In the genomic region with DNA sequence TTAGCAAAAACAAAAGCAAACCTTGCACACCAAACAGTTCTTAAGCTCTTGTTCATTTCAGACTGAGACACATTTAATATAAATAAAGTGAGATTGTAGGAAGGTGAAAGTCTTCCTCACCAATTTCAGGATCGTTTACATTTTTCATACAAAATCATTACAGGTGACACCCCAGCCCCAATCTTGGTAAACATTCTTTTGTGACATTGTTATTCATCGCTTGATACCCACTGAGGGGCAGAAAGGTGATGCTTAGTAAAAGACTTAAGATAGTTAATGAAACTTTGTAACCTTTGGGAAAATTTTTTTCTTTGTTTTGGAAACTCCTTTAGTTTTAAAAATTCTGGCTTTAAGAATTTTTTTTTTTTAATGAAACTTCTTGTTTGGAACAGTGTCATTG, we compare ENCODE assay signal across 8 cellular contexts. TPM values are rescaled to one million over a fixed set of nuclear protein-coding genes. Genes with fewer than 3 reads are reported as not detected.
DNase-seq lines count a peak whose midpoint lies in the region; ATAC-seq and TF ChIP-seq lines count a peak whose summit lies in the region.

No MANE protein-coding gene starts in this region.

- no peak overlapping the region for H2BK12ac ChIP-seq in mesenchymal stem cell (ENCODE audit: low read length in 2 of 2)

- H2BK5ac ChIP-seq in mesenchymal stem cell (ENCODE audit: low read depth, low read length, poor library complexity, severe bottlenecking) = no peak overlapping the region

- peak overlapping the region; percentile 100 for H3K27ac ChIP-seq in right atrium auricular region
- H3K27ac ChIP-seq in mesenchymal stem cell (ENCODE audit: low read length, poor library complexity, severe bottlenecking) = peak overlapping the region; percentile 85
- peak overlapping the region; percentile 100 for H3K27ac ChIP-seq in vagina

- H2BK120ac ChIP-seq in mesenchymal stem cell (ENCODE audit: low read depth, low read length) = no peak overlapping the region

- H3K36me3 Mint-ChIP-seq in brain = peaks cover 31% of the 10 kb centered on the region

- H2AFZ ChIP-seq in mesenchymal stem cell (ENCODE audit: low read depth, low read length) = no peak overlapping the region

- no peak overlapping the region for H2BK15ac ChIP-seq in mesenchymal stem cell (ENCODE audit: low read depth, poor library complexity, severe bottlenecking)

- H3K23ac ChIP-seq in mesenchymal stem cell (ENCODE audit: low read length in 2 of 2) = no peak overlapping the region

- no peak overlapping the region for H4K91ac ChIP-seq in mesenchymal stem cell (ENCODE audit: low read length)

- no peak overlapping the region for H3K14ac ChIP-seq in mesenchymal stem cell (ENCODE audit: low read length in 2 of 2)

- ATAC-seq in Right ventricle myocardium superior (ENCODE audit: poor library complexity) = no peak
- no peak for ATAC-seq in GM18909 (IDR thresholded peaks at IDR 0.05; ENCODE audit: poor library complexity, unreplicated experiment)

- H3K4me1 Mint-ChIP-seq in brain = peaks cover 42% of the 10 kb centered on the region

- H3K4me3 ChIP-seq in right atrium auricular region (peak overlapping the region; percentile 92 to 95), mesenchymal stem cell (ENCODE audit: insufficient read depth in 1 of 2, low read depth in 1 of 2, low read length in 2 of 2) (peak overlapping the region in 1 of 2 experiments; percentile 83), vagina (peak overlapping the region; percentile 67 to 86)

- H3K9ac ChIP-seq in mesenchymal stem cell (ENCODE audit: low read length) = peak overlapping the region; percentile 97

- peaks cover 2% of the 10 kb centered on the region for H3K79me1 ChIP-seq in mesenchymal stem cell (replicated peaks; ENCODE audit: low read length, poor library complexity, severe bottlenecking)

- H3K27me3 ChIP-seq in right atrium auricular region (no peaks in the 10 kb centered on the region), mesenchymal stem cell (ENCODE audit: control insufficient read depth in 1 of 2, insufficient read depth in 1 of 2, low read length in 2 of 2) (no peaks in the 10 kb centered on the region), vagina (no peaks in the 10 kb centered on the region)

- H3K18ac ChIP-seq in mesenchymal stem cell (ENCODE audit: low read depth in 1 of 2, low read length in 2 of 2) = no peak overlapping the region

- peak overlapping the region; percentile 88 to 98 (median 92) for H3K4me3 Mint-ChIP-seq in brain

- intact Hi-C loops in Right ventricle myocardium superior (cut with DNase I) (loop anchor here (10.0 kb wide), 1 partner anchor 187 kb away; no protein-coding TSS in a partner anchor), vagina (cut with DNase I) (no loop called here)

- H4K8ac ChIP-seq in mesenchymal stem cell (ENCODE audit: low read length) = no peak overlapping the region

- H3K9me3 ChIP-seq in right atrium auricular region (no peaks in the 10 kb centered on the region), mesenchymal stem cell (ENCODE audit: control insufficient read depth, low read length) (no peaks in the 10 kb centered on the region), vagina (no peaks in the 10 kb centered on the region)

- WGBS in mesenchymal stem cell = 17% methylated on average over 1 of the region's 2 CpGs

- peaks cover 0 to 24% of the 10 kb centered on the region in 2 donors for H3K4me1 ChIP-seq in right atrium auricular region
- H3K4me1 ChIP-seq in mesenchymal stem cell (ENCODE audit: control insufficient read depth, insufficient read depth, low read depth, low read length) = peaks cover 1% of the 10 kb centered on the region
- H3K4me1 ChIP-seq in vagina = peaks cover 46% of the 10 kb centered on the region

- DNase-seq in right atrium auricular region (ENCODE audit: low spot score) = no peak
- no peak for DNase-seq in Right ventricle myocardium superior
- DNase-seq in mesenchymal stem cell = no peak
- no peak for DNase-seq in vagina (ENCODE audit: extremely low spot score in 2 of 2)
- no peak for DNase-seq in foreskin melanocyte
- DNase-seq in CD1c-positive myeloid dendritic cell (ENCODE audit: extremely low spot score) = no peak

- H3K36me3 ChIP-seq in right atrium auricular region (no peaks in the 10 kb centered on the region), mesenchymal stem cell (ENCODE audit: control insufficient read depth in 1 of 2, insufficient read depth in 2 of 2, low read depth in 1 of 2, low read length in 2 of 2) (peaks cover 3% of the 10 kb centered on the region in 2 experiments), vagina (no peaks in the 10 kb centered on the region)

- H3K9me3 Mint-ChIP-seq in brain = peaks cover under 1 to 9% (median 6%) of the 10 kb centered on the region in 5 experiments

- H3K27ac Mint-ChIP-seq in brain = peak overlapping the region; percentile 83 to 98 (median 96)

- TF ChIP-seq POLR2A in vagina (IDR thresholded peaks at IDR 0.05) = no peak

- TF ChIP-seq CTCF in right atrium auricular region (IDR thresholded peaks at IDR 0.05) (no peak), brain (conservative IDR thresholded peaks at IDR 0.05) (no peak), vagina (IDR thresholded peaks at IDR 0.05) (no peak)

- no peak overlapping the region for H3K4ac ChIP-seq in mesenchymal stem cell (ENCODE audit: low read depth in 1 of 2, low read length in 2 of 2)

- peaks cover 16% of the 10 kb centered on the region for H3K27me3 Mint-ChIP-seq in brain

- H2AK5ac ChIP-seq in mesenchymal stem cell (ENCODE audit: low read length, severe bottlenecking) = no peak overlapping the region

- peak overlapping the region; percentile 61 for H3K4me2 ChIP-seq in mesenchymal stem cell (ENCODE audit: low read length, poor library complexity, severe bottlenecking)

RNA-seq across cellular contexts. Expression of a gene that starts 1.9 kb away (rescaled TPM):
- total RNA-seq in right atrium auricular region = 10 to 100 TPM; 13.7 to 19.5 TPM
- 14.3 TPM for total RNA-seq in Right ventricle myocardium superior
- 8.6 TPM for polyA plus RNA-seq in brain (ENCODE audit: insufficient read depth, low read depth, low replicate concordance)
- polyA plus RNA-seq in mesenchymal stem cell (2013, experiment 1 of 2) = 7.0 TPM
- polyA plus RNA-seq in mesenchymal stem cell (2013, experiment 2 of 2) = 6.9 TPM
- total RNA-seq in vagina = 39.0 TPM
